21 cellular contexts compared by ENCODE assay signal in the genomic region with DNA sequence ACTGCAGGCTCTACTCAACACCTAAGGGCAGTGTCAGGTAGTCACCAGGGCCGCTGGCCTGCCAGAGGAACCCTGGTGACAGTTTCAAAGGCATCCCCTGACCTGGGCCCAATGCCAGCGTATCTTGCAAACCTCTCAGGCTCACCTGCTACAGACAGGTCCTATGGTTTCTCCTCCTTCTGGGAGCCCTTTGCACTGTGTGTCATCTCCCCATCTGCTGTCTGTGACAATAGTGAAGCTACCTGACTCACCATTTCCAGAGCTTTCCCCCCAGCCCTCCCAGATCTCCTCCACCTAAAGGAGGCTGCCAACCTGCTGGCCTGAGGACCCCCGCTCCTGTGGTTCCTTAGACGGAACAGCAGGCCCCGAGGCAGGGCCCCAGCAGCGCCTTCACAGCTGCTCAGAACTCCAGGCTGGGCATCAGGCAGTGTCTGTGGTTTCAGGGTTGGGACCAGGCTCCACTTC.
"Had no signal": no experiment of that assay in that cellular context is flagged by ENCODE, and none has a peak within 500 bp of the region (broad histone marks: within the 10 kb centered on the region; RNA-seq: fewer than 3 reads in every experiment).

No MANE protein-coding gene starts in this region.

- H3K4me3 ChIP-seq: body of pancreas, lung had no signal

- FAIRE-seq: keratinocyte had no signal

- H3K27ac Mint-ChIP-seq: activated naive CD8-positive, alpha-beta T cell; activated T-helper 1 cell treated with anti-CD3 and anti-CD28 coated beads, Interleukin-12 subunit alpha, Interleukin-12 subunit beta, Interleukin-2, Interleukin-4 antibody, amounts not matched to agents 30 ng/mL and 10 ng/mL and 1 ng/mL, durations not matched to agents 14 hours and 24 hours and 36 hours; nephron; stimulated activated naive CD8-positive, alpha-beta T cell treated with anti-CD3 and anti-CD28 coated beads, Interleukin-15, Interleukin-2, amounts not matched to agents 100 ng/mL and 50 ng/mL, for 24 hours; T-cell; WTC11 had no signal

- DNase-seq: activated CD4-positive, alpha-beta T cell treated with anti-CD3 and anti-CD28 coated beads for 48 hours; activated T-cell treated with anti-CD3 and anti-CD28 coated beads for 4 hours; amygdala; body of pancreas; foreskin fibroblast; glutamatergic neuron; hypothalamus; midbrain; nucleus accumbens; posterior cingulate gyrus; T-cell; trophoblast cell had no signal

- H3K27ac ChIP-seq: body of pancreas, epithelial cell of prostate had no signal

- H3K27me3 ChIP-seq: body of pancreas had no signal

- H3K9me3 Mint-ChIP-seq: activated T-helper 1 cell treated with anti-CD3 and anti-CD28 coated beads, Interleukin-12 subunit alpha, Interleukin-12 subunit beta, Interleukin-2, Interleukin-4 antibody, amounts not matched to agents 30 ng/mL and 10 ng/mL and 1 ng/mL, durations not matched to agents 14 hours and 24 hours and 36 hours; nephron; stimulated activated naive CD8-positive, alpha-beta T cell treated with anti-CD3 and anti-CD28 coated beads, Interleukin-15, Interleukin-2, amounts not matched to agents 100 ng/mL and 50 ng/mL, for 24 hours; T-cell; WTC11 had no signal

- ATAC-seq: body of pancreas, SK-N-SH treated with all-trans-retinoic acid at 6 μM for 48 hours, T-cell had no signal

- H3K4me1 Mint-ChIP-seq: T-cell had no signal

- H3K4me1 ChIP-seq: body of pancreas had no signal

- H3K9me3 ChIP-seq: body of pancreas had no signal

- H3K4me3 Mint-ChIP-seq: activated naive CD8-positive, alpha-beta T cell; activated T-helper 1 cell treated with anti-CD3 and anti-CD28 coated beads, Interleukin-12 subunit alpha, Interleukin-12 subunit beta, Interleukin-2, Interleukin-4 antibody, amounts not matched to agents 30 ng/mL and 10 ng/mL and 1 ng/mL, durations not matched to agents 14 hours and 24 hours and 36 hours; nephron; stimulated activated naive CD8-positive, alpha-beta T cell treated with anti-CD3 and anti-CD28 coated beads, Interleukin-15, Interleukin-2, amounts not matched to agents 100 ng/mL and 50 ng/mL, for 24 hours; T-cell; WTC11 had no signal

- H3K36me3 Mint-ChIP-seq: activated naive CD8-positive, alpha-beta T cell; T-cell; WTC11 had no signal
